ENCODE assay signal across 17 cellular contexts in genomic region chr11:20024172-20024935, GRCh38.
DNase-seq lines count a peak whose midpoint lies in the region; ATAC-seq and TF ChIP-seq lines count a peak whose summit lies in the region.
"Had no signal": no experiment of that assay in that cellular context is flagged by ENCODE, and none has a peak within 500 bp of the region (broad histone marks: within the 10 kb centered on the region; RNA-seq: fewer than 3 reads in every experiment).

No MANE protein-coding gene starts in this region.

- 77% methylated on average over 6 of the region's 6 CpGs for WGBS in mesenchymal stem cell

- H3K9ac ChIP-seq in mesenchymal stem cell (ENCODE audit: low read length), result no peak overlapping the region

- H3K79me1 ChIP-seq in mesenchymal stem cell (replicated peaks; ENCODE audit: low read length, poor library complexity, severe bottlenecking), result peaks cover 16% of the 10 kb centered on the region

- H3K4me1 ChIP-seq in Caco-2, result peaks cover 90% of the 10 kb centered on the region
- peaks cover 24% of the 10 kb centered on the region for H3K4me1 ChIP-seq in mesenchymal stem cell (ENCODE audit: control insufficient read depth, insufficient read depth, low read depth, low read length)
- no peaks in the 10 kb centered on the region for H3K4me1 ChIP-seq in BE2C

- peak overlapping the region; percentile 74 for H3K27ac Mint-ChIP-seq in Caco-2 (ENCODE audit: unreplicated experiment)
- H3K27ac Mint-ChIP-seq in endothelial cell (ENCODE audit: unreplicated experiment), result no peak overlapping the region
- no peak overlapping the region for H3K27ac Mint-ChIP-seq in natural killer cell treated with Interleukin-12 subunit alpha and Interleukin-12 subunit beta and Interleukin-15 and Interleukin-18, amount 100 ng/mL, for 72 hours
- H3K27ac Mint-ChIP-seq: activated B cell treated with CpG ODN at 0.5 μM for 24 hours; activated CD8-positive, alpha-beta memory T cell treated with anti-CD3 and anti-CD28 coated beads, Interleukin-2, amount 10 ng/mL, durations not matched to agents 7 days and 5 days; stimulated activated naive CD8-positive, alpha-beta T cell treated with anti-CD3 and anti-CD28 coated beads, Interleukin-15, Interleukin-2, amounts not matched to agents 100 ng/mL and 50 ng/mL, for 24 hours had no signal

- TF ChIP-seq CTCF in Caco-2 (IDR thresholded peaks at IDR 0.05; ENCODE audit: insufficient read depth in 1 of 2, low read depth in 1 of 2, low read length in 1 of 2, severe bottlenecking in 1 of 2, unreplicated experiment in 1 of 2), result no peak
- no peak for TF ChIP-seq CTCF in WERI-Rb-1 (IDR thresholded peaks at IDR 0.05; ENCODE audit: low read depth, low read length)
- TF ChIP-seq CTCF in endothelial cell (IDR thresholded peaks at IDR 0.05; ENCODE audit: unreplicated experiment), result no peak
- no peak for TF ChIP-seq CTCF in BE2C (IDR thresholded peaks at IDR 0.05; ENCODE audit: low read depth, low read length)

- no peaks in the 10 kb centered on the region for H3K27me3 ChIP-seq in Caco-2 (replicated peaks; ENCODE audit: control insufficient read depth, insufficient read depth, low read length)
- H3K27me3 ChIP-seq in WERI-Rb-1 (ENCODE audit: insufficient read depth, low read depth, severe bottlenecking), result no peaks in the 10 kb centered on the region
- H3K27me3 ChIP-seq in mesenchymal stem cell (ENCODE audit: control insufficient read depth in 1 of 2, insufficient read depth in 1 of 2, low read length in 2 of 2), result no peaks in the 10 kb centered on the region
- no peaks in the 10 kb centered on the region for H3K27me3 ChIP-seq in BE2C

- H2BK12ac ChIP-seq in mesenchymal stem cell (ENCODE audit: low read length in 2 of 2), result peak overlapping the region; percentile 45 to 61

- peak overlapping the region; percentile 3 for H2BK15ac ChIP-seq in mesenchymal stem cell (ENCODE audit: low read depth, poor library complexity, severe bottlenecking)

- POLR2A ChIA-PET in Caco-2 (lab: Charles Lee), result no interaction called here

- no peak for ATAC-seq in GM18861 (IDR thresholded peaks at IDR 0.05; ENCODE audit: unreplicated experiment)
- ATAC-seq in HG03442 (IDR thresholded peaks at IDR 0.05; ENCODE audit: unreplicated experiment), result no peak
- no peak for ATAC-seq in natural killer cell treated with Interleukin-12 subunit alpha and Interleukin-12 subunit beta and Interleukin-15 and Interleukin-18, amount 100 ng/mL, for 72 hours
- ATAC-seq: activated CD8-positive, alpha-beta memory T cell treated with anti-CD3 and anti-CD28 coated beads, Interleukin-2, amount 10 ng/mL, durations not matched to agents 7 days and 5 days; esophagus mucosa had no signal

- H3K27ac ChIP-seq in WERI-Rb-1, result peak overlapping the region; percentile 82
- no peak overlapping the region for H3K27ac ChIP-seq in mesenchymal stem cell (ENCODE audit: low read length, poor library complexity, severe bottlenecking)
- H3K27ac ChIP-seq: HL-60 had no signal

- peak overlapping the region in 1 of 2 experiments; percentile 5 for H3K23ac ChIP-seq in mesenchymal stem cell (ENCODE audit: low read length in 2 of 2)

- H4K91ac ChIP-seq in mesenchymal stem cell (ENCODE audit: low read length), result no peak overlapping the region

- no peak overlapping the region for H3K14ac ChIP-seq in mesenchymal stem cell (ENCODE audit: low read length in 2 of 2)

- H3K9me3 Mint-ChIP-seq in Caco-2 (ENCODE audit: unreplicated experiment) (no peaks in the 10 kb centered on the region), endothelial cell (ENCODE audit: unreplicated experiment) (no peaks in the 10 kb centered on the region)
- H3K9me3 Mint-ChIP-seq in natural killer cell treated with Interleukin-12 subunit alpha and Interleukin-12 subunit beta and Interleukin-15 and Interleukin-18, amount 100 ng/mL, for 72 hours, result no peaks in the 10 kb centered on the region
- H3K9me3 Mint-ChIP-seq: activated B cell treated with CpG ODN at 0.5 μM for 24 hours; stimulated activated naive CD8-positive, alpha-beta T cell treated with anti-CD3 and anti-CD28 coated beads, Interleukin-15, Interleukin-2, amounts not matched to agents 100 ng/mL and 50 ng/mL, for 24 hours had no signal

- H2AFZ ChIP-seq in mesenchymal stem cell (ENCODE audit: low read depth, low read length), result no peak overlapping the region

- DNase-seq in Caco-2, result no peak
- no peak for DNase-seq in WERI-Rb-1
- DNase-seq in endothelial cell (ENCODE audit: low spot score), result no peak
- DNase-seq in mesenchymal stem cell, result no peak
- no peak for DNase-seq in BE2C
- DNase-seq in natural killer cell treated with Interleukin-12 subunit alpha and Interleukin-12 subunit beta and Interleukin-15 and Interleukin-18, amount 100 ng/mL, for 72 hours (ENCODE audit: low spot score), result no peak
- DNase-seq: activated B cell treated with CpG ODN at 0.5 μM for 24 hours; activated CD8-positive, alpha-beta memory T cell treated with anti-CD3 and anti-CD28 coated beads, Interleukin-2, amount 10 ng/mL, durations not matched to agents 7 days and 5 days; activated naive CD4-positive, alpha-beta T cell treated with Interleukin-2 at 50 U/mL for 16 hours; central memory CD4-positive, alpha-beta T cell; hippocampal formation had no signal

- H3K4me3 ChIP-seq in Caco-2 (ENCODE audit: low read depth, low read length) (peak overlapping the region; percentile 41), WERI-Rb-1 (ENCODE audit: low read depth, low read length) (peak overlapping the region; percentile 97), mesenchymal stem cell (ENCODE audit: insufficient read depth in 1 of 2, low read depth in 1 of 2, low read length in 2 of 2) (no peak overlapping the region), BE2C (ENCODE audit: low read depth, low read length) (no peak overlapping the region)
- H3K4me3 ChIP-seq: skin epidermis had no signal

- H3K36me3 Mint-ChIP-seq in Caco-2 (ENCODE audit: insufficient read depth, unreplicated experiment) (peaks cover 11% of the 10 kb centered on the region), endothelial cell (ENCODE audit: low read depth, unreplicated experiment) (no peaks in the 10 kb centered on the region)
- H3K36me3 Mint-ChIP-seq in natural killer cell treated with Interleukin-12 subunit alpha and Interleukin-12 subunit beta and Interleukin-15 and Interleukin-18, amount 100 ng/mL, for 72 hours, result no peaks in the 10 kb centered on the region
- H3K36me3 Mint-ChIP-seq: activated CD8-positive, alpha-beta memory T cell treated with anti-CD3 and anti-CD28 coated beads, Interleukin-2, amount 10 ng/mL, durations not matched to agents 7 days and 5 days had no signal

- H3K9me3 ChIP-seq in Caco-2 (no peaks in the 10 kb centered on the region), WERI-Rb-1 (ENCODE audit: severe bottlenecking) (no peaks in the 10 kb centered on the region), mesenchymal stem cell (ENCODE audit: control insufficient read depth, low read length) (no peaks in the 10 kb centered on the region), BE2C (no peaks in the 10 kb centered on the region)

- H3K18ac ChIP-seq in mesenchymal stem cell (ENCODE audit: low read depth in 1 of 2, low read length in 2 of 2), result peak overlapping the region; percentile 37 to 63

- H3K36me3 ChIP-seq in Caco-2 (ENCODE audit: control insufficient read depth, insufficient read depth, low read length), result no peaks in the 10 kb centered on the region
- peaks cover 3% of the 10 kb centered on the region for H3K36me3 ChIP-seq in WERI-Rb-1
- H3K36me3 ChIP-seq in mesenchymal stem cell (ENCODE audit: control insufficient read depth in 1 of 2, insufficient read depth in 2 of 2, low read depth in 1 of 2, low read length in 2 of 2), result peaks cover 0 to 13% of the 10 kb centered on the region in 2 experiments
- no peaks in the 10 kb centered on the region for H3K36me3 ChIP-seq in BE2C

- H3K27me3 Mint-ChIP-seq in Caco-2 (ENCODE audit: insufficient read depth, unreplicated experiment), result no peaks in the 10 kb centered on the region
- H3K27me3 Mint-ChIP-seq in endothelial cell (ENCODE audit: unreplicated experiment), result peaks cover 2% of the 10 kb centered on the region
- peaks cover 4 to 6% of the 10 kb centered on the region in 2 donors for H3K27me3 Mint-ChIP-seq in natural killer cell treated with Interleukin-12 subunit alpha and Interleukin-12 subunit beta and Interleukin-15 and Interleukin-18, amount 100 ng/mL, for 72 hours

- H3K4me2 ChIP-seq in mesenchymal stem cell (ENCODE audit: low read length, poor library complexity, severe bottlenecking), result no peak overlapping the region

- H4K8ac ChIP-seq in mesenchymal stem cell (ENCODE audit: low read length), result peak overlapping the region; percentile 23

- H3K4ac ChIP-seq in mesenchymal stem cell (ENCODE audit: low read depth in 1 of 2, low read length in 2 of 2), result peak overlapping the region in 1 of 2 experiments; percentile 24

- H3K4me3 Mint-ChIP-seq in Caco-2 (ENCODE audit: unreplicated experiment), result no peak overlapping the region
- H3K4me3 Mint-ChIP-seq in endothelial cell (ENCODE audit: unreplicated experiment), result peak overlapping the region; percentile 45
- H3K4me3 Mint-ChIP-seq in natural killer cell treated with Interleukin-12 subunit alpha and Interleukin-12 subunit beta and Interleukin-15 and Interleukin-18, amount 100 ng/mL, for 72 hours, result no peak overlapping the region
- H3K4me3 Mint-ChIP-seq: activated B cell treated with CpG ODN at 0.5 μM for 24 hours; activated CD8-positive, alpha-beta memory T cell treated with anti-CD3 and anti-CD28 coated beads, Interleukin-2, amount 10 ng/mL, durations not matched to agents 7 days and 5 days; stimulated activated naive CD8-positive, alpha-beta T cell treated with anti-CD3 and anti-CD28 coated beads, Interleukin-15, Interleukin-2, amounts not matched to agents 100 ng/mL and 50 ng/mL, for 24 hours had no signal

- intact Hi-C loops in Caco-2 (cut with micrococcal nuclease; ENCODE audit: unreplicated experiment), result loop anchor here (5.0 kb wide), 1 partner anchor 88 kb away; no protein-coding TSS in a partner anchor

- H2AK5ac ChIP-seq in mesenchymal stem cell (ENCODE audit: low read length, severe bottlenecking), result peak overlapping the region; percentile 23

- CTCF ChIA-PET in Caco-2 (lab: Charles Lee), result interaction anchor here (0.8 to 1.7 kb wide), 3 partner anchors 9 to 22 kb away, joined by 3 to 4 read pairs (median 3); no protein-coding TSS in a partner anchor

- H2BK5ac ChIP-seq in mesenchymal stem cell (ENCODE audit: low read depth, low read length, poor library complexity, severe bottlenecking), result no peak overlapping the region

- H3K4me1 Mint-ChIP-seq in Caco-2 (ENCODE audit: low read depth, unreplicated experiment), result peaks cover 27% of the 10 kb centered on the region
- H3K4me1 Mint-ChIP-seq in endothelial cell (ENCODE audit: unreplicated experiment), result peaks cover 33% of the 10 kb centered on the region
- H3K4me1 Mint-ChIP-seq in natural killer cell treated with Interleukin-12 subunit alpha and Interleukin-12 subunit beta and Interleukin-15 and Interleukin-18, amount 100 ng/mL, for 72 hours (ENCODE audit: low read depth in 2 of 2), result no peaks in the 10 kb centered on the region
- H3K4me1 Mint-ChIP-seq: activated B cell treated with CpG ODN at 0.5 μM for 24 hours; activated CD8-positive, alpha-beta memory T cell treated with anti-CD3 and anti-CD28 coated beads, Interleukin-2, amount 10 ng/mL, durations not matched to agents 7 days and 5 days had no signal

- no TSS peak for BruUV-seq in Caco-2 (replicated peaks; lab: Mats Ljungman, UMichigan)

- H2BK120ac ChIP-seq in mesenchymal stem cell (ENCODE audit: low read depth, low read length), result peak overlapping the region; percentile 43

Comparison
In these comparisons a context has a peak if more than half of its experiments do, and no peak if none do; other contexts are left out.
1. H3K4me3 ChIP-seq: peak in Caco-2 (single experiment) and WERI-Rb-1 (single experiment); none in mesenchymal stem cell (0 of 2) and BE2C (single experiment).